Comparison of ENCODE assay signal across 9 cellular contexts in genomic region chr15:40320931-40321371, GRCh38. TPM values are rescaled to one million over a fixed set of nuclear protein-coding genes. Genes with fewer than 3 reads are reported as not detected.
DNase-seq lines count a peak whose midpoint lies in the region; ATAC-seq, FAIRE-seq and TF ChIP-seq lines count a peak whose summit lies in the region.
"Had no signal": no experiment of that assay in that cellular context is flagged by ENCODE, and none has a peak within 500 bp of the region (broad histone marks: within the 10 kb centered on the region; RNA-seq: fewer than 3 reads in every experiment).

No MANE protein-coding gene starts in this region.

- peak; percentile 27 for FAIRE-seq in H54 (lab: Jason Lieb, UNC)

- no peaks in the 10 kb centered on the region for H3K9me3 ChIP-seq in CD4-positive, CD25-positive, alpha-beta regulatory T cell (ENCODE audit: control insufficient read depth in 2 of 2, low read length in 2 of 2)
- H3K9me3 ChIP-seq in naive thymus-derived CD4-positive, alpha-beta T cell (ENCODE audit: control insufficient read depth in 2 of 3, low read length in 3 of 3) = no peaks in the 10 kb centered on the region

- peak; percentile 43 to 77 (median 71) for DNase-seq in CD4-positive, CD25-positive, alpha-beta regulatory T cell
- DNase-seq in H54 (ENCODE audit: insufficient read length, low spot score) (peak; percentile 83), NCI-H69 (lab: John Stamatoyannopoulos, UW) (peak; percentile 93), epithelial cell of esophagus (ENCODE audit: low read depth) (peak; percentile 67), NCI-H187 treated with DMSO at 0.1 percent for 48 hours (lab: John Stamatoyannopoulos, UW) (no peak)
- DNase-seq in activated CD4-positive, alpha-beta memory T cell treated with anti-CD3 and anti-CD28 coated beads for 36 hours = peak; percentile 66
- peak in 8 of 9 donors; percentile 41 to 76 (median 70) for DNase-seq in naive thymus-derived CD4-positive, alpha-beta T cell

- H3K4me1 ChIP-seq in CD4-positive, CD25-positive, alpha-beta regulatory T cell (ENCODE audit: control insufficient read depth, insufficient read depth, low read length, poor library complexity, severe bottlenecking) = peaks cover 24% of the 10 kb centered on the region
- peaks cover 15% of the 10 kb centered on the region in 2 donors for H3K4me1 ChIP-seq in naive thymus-derived CD4-positive, alpha-beta T cell (ENCODE audit: control insufficient read depth in 2 of 2, insufficient read depth in 2 of 2, low read length in 2 of 2)

- peaks cover 40% of the 10 kb centered on the region for H3K27me3 Mint-ChIP-seq in CD4-positive, CD25-positive, alpha-beta regulatory T cell
- H3K27me3 Mint-ChIP-seq in activated CD4-positive, alpha-beta memory T cell treated with anti-CD3 and anti-CD28 coated beads for 36 hours = peaks cover 3% of the 10 kb centered on the region
- H3K27me3 Mint-ChIP-seq in naive thymus-derived CD4-positive, alpha-beta T cell = peaks cover 0 to 42% (median 0%) of the 10 kb centered on the region in 5 donors

- CTCF ChIA-PET in activated CD4-positive, alpha-beta memory T cell treated with anti-CD3 and anti-CD28 coated beads for 36 hours (lab: Charles Lee) = interaction anchor here (0.6 to 23.9 kb wide), 19 partner anchors 8 to 275 kb away, joined by 3 to 500 read pairs (median 7); partner anchors contain the start of genes ANKRD63, CCDC9B and PLCB2
- CTCF ChIA-PET in naive thymus-derived CD4-positive, alpha-beta T cell (lab: Charles Lee) = interaction anchor here (0.7 to 19.9 kb wide), 6 partner anchors 8 to 101 kb away, joined by 3 to 366 read pairs (median 7); partner anchors contain the start of genes CCDC9B and PLCB2

- no peak overlapping the region for H3K4me3 ChIP-seq in CD4-positive, CD25-positive, alpha-beta regulatory T cell (ENCODE audit: low read depth, low read length)
- no peak overlapping the region for H3K4me3 ChIP-seq in epithelial cell of esophagus (ENCODE audit: low read length)
- H3K4me3 ChIP-seq in naive thymus-derived CD4-positive, alpha-beta T cell (ENCODE audit: low read length) = no peak overlapping the region
- H3K4me3 ChIP-seq: skin epidermis had no signal

- TF ChIP-seq POLR2A in H54 (IDR thresholded peaks at IDR 0.05; ENCODE audit: low read depth, low read length) = no peak

- no peaks in the 10 kb centered on the region for H3K36me3 ChIP-seq in CD4-positive, CD25-positive, alpha-beta regulatory T cell (ENCODE audit: control insufficient read depth, insufficient read depth, low read length)
- H3K36me3 ChIP-seq in naive thymus-derived CD4-positive, alpha-beta T cell (ENCODE audit: control insufficient read depth in 2 of 3, insufficient read depth in 3 of 3, low read length in 3 of 3) = no peaks in the 10 kb centered on the region

- H3K4me3 Mint-ChIP-seq in CD4-positive, CD25-positive, alpha-beta regulatory T cell = peak overlapping the region; percentile 9 to 95 (median 46)
- H3K4me3 Mint-ChIP-seq in activated CD4-positive, alpha-beta memory T cell treated with anti-CD3 and anti-CD28 coated beads for 36 hours = no peak overlapping the region
- H3K4me3 Mint-ChIP-seq in naive thymus-derived CD4-positive, alpha-beta T cell = peak overlapping the region in 6 of 10 donors; percentile 4 to 53 (median 26)

- peak overlapping the region in 1 of 3 donors; percentile 54 for H3K27ac Mint-ChIP-seq in CD4-positive, CD25-positive, alpha-beta regulatory T cell
- H3K27ac Mint-ChIP-seq in activated CD4-positive, alpha-beta memory T cell treated with anti-CD3 and anti-CD28 coated beads for 36 hours = no peak overlapping the region
- peak overlapping the region in 8 of 9 donors; percentile 31 to 89 (median 42) for H3K27ac Mint-ChIP-seq in naive thymus-derived CD4-positive, alpha-beta T cell

- no peaks in the 10 kb centered on the region for H3K9me3 Mint-ChIP-seq in CD4-positive, CD25-positive, alpha-beta regulatory T cell
- H3K9me3 Mint-ChIP-seq in activated CD4-positive, alpha-beta memory T cell treated with anti-CD3 and anti-CD28 coated beads for 36 hours = no peaks in the 10 kb centered on the region
- H3K9me3 Mint-ChIP-seq in naive thymus-derived CD4-positive, alpha-beta T cell = no peaks in the 10 kb centered on the region

- POLR2A ChIA-PET in activated CD4-positive, alpha-beta memory T cell treated with anti-CD3 and anti-CD28 coated beads for 36 hours (lab: Charles Lee) = no interaction called here
- POLR2A ChIA-PET in naive thymus-derived CD4-positive, alpha-beta T cell (lab: Charles Lee) = interaction anchor here (0.6 to 8.6 kb wide), 5 partner anchors 11 to 262 kb away, joined by 3 to 93 read pairs (median 3); partner anchors contain the start of gene PLCB2

- TF ChIP-seq CTCF in epithelial cell of esophagus (IDR thresholded peaks at IDR 0.05; ENCODE audit: insufficient read depth, low read depth, low read length, missing control alignments) = peak; percentile 89

- peaks cover 13% of the 10 kb centered on the region for H3K27me3 ChIP-seq in CD4-positive, CD25-positive, alpha-beta regulatory T cell (ENCODE audit: control insufficient read depth, insufficient read depth, low read length)
- H3K27me3 ChIP-seq in naive thymus-derived CD4-positive, alpha-beta T cell (ENCODE audit: control insufficient read depth in 2 of 2, insufficient read depth in 2 of 2, low read length in 2 of 2) = no peaks in the 10 kb centered on the region

- intact Hi-C loops in activated CD4-positive, alpha-beta memory T cell treated with anti-CD3 and anti-CD28 coated beads for 36 hours (cut with micrococcal nuclease) = loop anchor here (1.0 to 5.0 kb wide), 3 partner anchors 17 to 39 kb away; partner anchors contain the start of genes ANKRD63 and DISP2
- intact Hi-C loops in naive thymus-derived CD4-positive, alpha-beta T cell (cut with micrococcal nuclease) = loop anchor here (1.0 to 5.0 kb wide), 11 partner anchors 14 to 796 kb away; partner anchors contain the start of genes ANKRD63 (in 2 of the 2), FSIP1 (in 2 of the 2), BUB1B (in 1 of the 2) and EIF2AK4 (in 1 of the 2)

- peak; percentile 25 to 32 for ATAC-seq in CD4-positive, CD25-positive, alpha-beta regulatory T cell (ENCODE audit: low read depth in 2 of 2)
- ATAC-seq in naive thymus-derived CD4-positive, alpha-beta T cell = peak; percentile 31
- no peak for ATAC-seq in HG02759 (IDR thresholded peaks at IDR 0.05; ENCODE audit: unreplicated experiment)

- no peaks in the 10 kb centered on the region for H3K36me3 Mint-ChIP-seq in CD4-positive, CD25-positive, alpha-beta regulatory T cell
- no peaks in the 10 kb centered on the region for H3K36me3 Mint-ChIP-seq in activated CD4-positive, alpha-beta memory T cell treated with anti-CD3 and anti-CD28 coated beads for 36 hours
- peaks cover 0 to 7% (median 0%) of the 10 kb centered on the region in 5 donors for H3K36me3 Mint-ChIP-seq in naive thymus-derived CD4-positive, alpha-beta T cell

- H3K27ac ChIP-seq in CD4-positive, CD25-positive, alpha-beta regulatory T cell (ENCODE audit: insufficient read depth, low read length, poor library complexity, severe bottlenecking) = peak overlapping the region; percentile 1
- no peak overlapping the region for H3K27ac ChIP-seq in naive thymus-derived CD4-positive, alpha-beta T cell (ENCODE audit: low read depth, low read length)

- H3K4me1 Mint-ChIP-seq in CD4-positive, CD25-positive, alpha-beta regulatory T cell = peaks cover 12 to 32% (median 22%) of the 10 kb centered on the region in 4 donors
- peaks cover 16% of the 10 kb centered on the region for H3K4me1 Mint-ChIP-seq in activated CD4-positive, alpha-beta memory T cell treated with anti-CD3 and anti-CD28 coated beads for 36 hours (ENCODE audit: low read depth)
- peaks cover 19 to 38% (median 31%) of the 10 kb centered on the region in 7 donors for H3K4me1 Mint-ChIP-seq in naive thymus-derived CD4-positive, alpha-beta T cell

RNA-seq across cellular contexts. Expression of gene INAFM2, which starts 2.5 kb away (rescaled TPM):
- 10.0 TPM for total RNA-seq in CD4-positive, CD25-positive, alpha-beta regulatory T cell
- polyA plus RNA-seq in CD4-positive, CD25-positive, alpha-beta regulatory T cell = 1 to 10 TPM in 3 of 4 donors, under 1 TPM in 1; 0.67 to 2.2 (median 1.7) TPM
- total RNA-seq in activated CD4-positive, alpha-beta memory T cell treated with anti-CD3 and anti-CD28 coated beads for 36 hours = 1 to 10 TPM; 6.7 to 7.4 TPM
- total RNA-seq in naive thymus-derived CD4-positive, alpha-beta T cell = 10 to 100 TPM in 3 of 5 experiments, 1 to 10 TPM in 2; 7.1 to 21.2 (median 12.7) TPM
- polyA plus RNA-seq in naive thymus-derived CD4-positive, alpha-beta T cell = 1 to 10 TPM; 2.0 to 2.2 TPM

RNA-seq across cellular contexts. Expression of gene PLCB2, which starts 13.2 kb away (rescaled TPM):
- total RNA-seq in CD4-positive, CD25-positive, alpha-beta regulatory T cell = 305 TPM
- polyA plus RNA-seq in CD4-positive, CD25-positive, alpha-beta regulatory T cell = 10 to 100 TPM; 17.3 to 24.6 (median 19.8) TPM
- 10 to 100 TPM; 65.3 to 70.7 TPM for total RNA-seq in activated CD4-positive, alpha-beta memory T cell treated with anti-CD3 and anti-CD28 coated beads for 36 hours
- 100 to 1,000 TPM; 179 to 359 (median 186) TPM for total RNA-seq in naive thymus-derived CD4-positive, alpha-beta T cell
- polyA plus RNA-seq in naive thymus-derived CD4-positive, alpha-beta T cell = 10 to 100 TPM; 19.8 to 28.4 TPM

RNA-seq across cellular contexts. Expression of gene CCDC9B, which starts 19.8 kb away (rescaled TPM):
- total RNA-seq in CD4-positive, CD25-positive, alpha-beta regulatory T cell = 3.7 TPM
- polyA plus RNA-seq in CD4-positive, CD25-positive, alpha-beta regulatory T cell = under 1 TPM in 1 of 4 donors, not detected in 3; 0.10 TPM
- 1 to 10 TPM in 1 of 2 experiments, under 1 TPM in 1; 0.53 to 1.6 TPM for total RNA-seq in activated CD4-positive, alpha-beta memory T cell treated with anti-CD3 and anti-CD28 coated beads for 36 hours
- 1 to 10 TPM in 4 of 5 experiments, under 1 TPM in 1; 0.73 to 2.7 (median 1.6) TPM for total RNA-seq in naive thymus-derived CD4-positive, alpha-beta T cell
- polyA plus RNA-seq in naive thymus-derived CD4-positive, alpha-beta T cell = under 1 TPM; 0.07 to 0.30 TPM

RNA-seq across cellular contexts. Expression of gene PHGR1, which starts 29.9 kb away (rescaled TPM):
- total RNA-seq in CD4-positive, CD25-positive, alpha-beta regulatory T cell = not detected
- polyA plus RNA-seq in CD4-positive, CD25-positive, alpha-beta regulatory T cell = not detected
- total RNA-seq in activated CD4-positive, alpha-beta memory T cell treated with anti-CD3 and anti-CD28 coated beads for 36 hours = not detected
- not detected for total RNA-seq in naive thymus-derived CD4-positive, alpha-beta T cell
- polyA plus RNA-seq in naive thymus-derived CD4-positive, alpha-beta T cell = not detected

RNA-seq across cellular contexts. Expression of gene DISP2, which starts 37.1 kb away (rescaled TPM):
- total RNA-seq in CD4-positive, CD25-positive, alpha-beta regulatory T cell = 0.22 TPM
- under 1 TPM; 0.10 to 0.54 (median 0.21) TPM for polyA plus RNA-seq in CD4-positive, CD25-positive, alpha-beta regulatory T cell
- under 1 TPM; 0.02 to 0.05 TPM for total RNA-seq in activated CD4-positive, alpha-beta memory T cell treated with anti-CD3 and anti-CD28 coated beads for 36 hours
- total RNA-seq in naive thymus-derived CD4-positive, alpha-beta T cell = under 1 TPM in 4 of 5 experiments, not detected in 1; 0.05 to 0.51 (median 0.07) TPM
- not detected for polyA plus RNA-seq in naive thymus-derived CD4-positive, alpha-beta T cell
